18 cellular contexts compared by ENCODE assay signal in the genomic region with DNA sequence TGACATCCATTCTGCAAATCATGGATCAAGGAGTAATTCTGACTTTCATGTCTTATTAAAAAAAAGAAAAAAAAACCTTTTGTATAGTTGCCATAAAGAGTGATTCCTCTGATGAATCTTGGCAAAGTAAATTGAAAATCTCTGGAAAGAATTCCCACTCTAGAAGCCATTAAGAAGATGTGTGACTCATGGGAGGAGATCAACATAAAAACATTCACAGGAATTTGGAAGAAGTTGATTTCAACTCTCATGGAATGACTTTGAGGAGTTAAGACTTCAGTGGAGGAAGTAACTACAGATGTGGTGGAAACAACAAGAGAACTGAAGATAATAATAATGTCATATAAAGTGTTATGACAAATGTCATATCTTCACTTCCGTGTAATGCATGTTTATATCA.
"Had no signal": no experiment of that assay in that cellular context is flagged by ENCODE, and none has a peak within 500 bp of the region (broad histone marks: within the 10 kb centered on the region; RNA-seq: fewer than 3 reads in every experiment).

No MANE protein-coding gene starts in this region.

- H3K9me3 ChIP-seq: colonic mucosa, esophagus squamous epithelium, gastroesophageal sphincter, thoracic aorta, upper lobe of right lung had no signal

- H3K4me2 ChIP-seq: neural progenitor cell had no signal

- H3K27ac ChIP-seq: colonic mucosa, esophagus squamous epithelium, gastroesophageal sphincter, heart right ventricle, neural progenitor cell, stomach, thoracic aorta, upper lobe of right lung had no signal

- H3K27me3 ChIP-seq: colonic mucosa, esophagus squamous epithelium, gastroesophageal sphincter, heart right ventricle, neural progenitor cell, stomach, upper lobe of right lung had no signal

- DNase-seq: activated CD4-positive, alpha-beta T cell treated with anti-CD3 and anti-CD28 coated beads, Interleukin-2, amount 50 U/mL, for 1 hour; activated CD4-positive, CD25-positive, alpha-beta regulatory T cell; activated naive CD4-positive, alpha-beta T cell treated with anti-CD3 and anti-CD28 coated beads for 36 hours; activated naive CD8-positive, alpha-beta T cell treated with anti-CD3 and anti-CD28 coated beads, Interleukin-2, amount 50 U/mL, for 24 hours; activated T-cell treated with anti-CD3 and anti-CD28 coated beads for 4 hours; central memory CD4-positive, alpha-beta T cell; colonic mucosa; effector CD4-positive, alpha-beta T cell; esophagus squamous epithelium; heart right ventricle; stimulated activated CD4-positive, alpha-beta T cell treated with anti-CD3 and anti-CD28 coated beads, Interleukin-1b, Interleukin-23, amount 100 ng/mL, for 48 hours; stomach; upper lobe of right lung had no signal

- H3K36me3 ChIP-seq: colonic mucosa, esophagus squamous epithelium, gastroesophageal sphincter, heart right ventricle, neural progenitor cell, stomach, thoracic aorta, upper lobe of right lung had no signal

- H3K4me1 ChIP-seq: colonic mucosa, esophagus squamous epithelium, gastroesophageal sphincter, heart right ventricle, neural progenitor cell, stomach, upper lobe of right lung had no signal

- H3K4me3 ChIP-seq: colonic mucosa, esophagus squamous epithelium, gastroesophageal sphincter, heart right ventricle, neural progenitor cell, stomach, thoracic aorta, upper lobe of right lung had no signal

- H3K9ac ChIP-seq: neural progenitor cell had no signal

- H2AFZ ChIP-seq: neural progenitor cell had no signal

- ATAC-seq: activated naive CD8-positive, alpha-beta T cell treated with anti-CD3 and anti-CD28 coated beads, Interleukin-2, amount 50 U/mL, for 24 hours; activated T-helper 17 cell treated with anti-CD3 and anti-CD28 coated beads, Interleukin-2, amount 50 U/mL, for 72 hours; gastroesophageal sphincter; heart right ventricle; sciatic nerve; upper lobe of right lung had no signal
